ENCODE assay signal across 9 cellular contexts in the genomic region with DNA sequence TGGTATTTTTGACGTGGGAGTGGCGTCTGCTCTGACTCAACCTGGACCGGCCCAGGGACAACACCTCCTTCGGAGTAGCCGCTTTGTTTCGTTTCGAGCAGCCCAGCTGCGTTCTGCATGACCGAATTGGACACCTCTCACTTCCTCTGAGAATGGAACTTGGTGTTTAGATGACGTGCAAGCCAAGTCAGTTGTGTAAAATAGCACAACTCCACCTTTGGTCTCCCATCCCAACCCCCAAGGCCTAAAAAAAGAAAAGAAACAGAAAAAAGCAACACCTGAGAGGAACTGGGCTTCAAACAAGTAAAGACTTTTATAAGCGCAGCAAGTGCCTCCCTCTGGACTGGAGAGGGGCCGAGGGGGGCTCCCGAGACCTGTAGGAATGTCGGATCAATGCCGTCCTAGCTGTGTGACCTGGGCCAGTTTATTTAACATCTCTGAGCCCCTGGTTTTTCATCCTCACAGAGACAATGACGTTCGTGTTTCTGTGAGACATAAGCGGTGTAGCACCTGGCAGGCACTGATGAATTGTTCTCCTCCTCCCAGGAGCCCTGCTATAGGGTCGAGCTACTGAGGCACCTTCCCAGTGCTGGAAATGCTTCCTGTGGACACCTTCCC. TPM values are rescaled to one million over a fixed set of nuclear protein-coding genes. Genes with fewer than 3 reads are reported as not detected.
DNase-seq lines count a peak whose midpoint lies in the region; ATAC-seq and TF ChIP-seq lines count a peak whose summit lies in the region.
"Had no signal": no experiment of that assay in that cellular context is flagged by ENCODE, and none has a peak within 500 bp of the region (broad histone marks: within the 10 kb centered on the region; RNA-seq: fewer than 3 reads in every experiment).

No MANE protein-coding gene starts in this region.

- no peak for TF ChIP-seq CTCF in suprapubic skin (IDR thresholded peaks at IDR 0.05)

- H3K36me3 ChIP-seq in suprapubic skin = no peaks in the 10 kb centered on the region
- H3K36me3 ChIP-seq: neutrophil had no signal

- WGBS in suprapubic skin = 71% methylated on average over 19 of the region's 19 CpGs

- DNase-seq in ELR (ENCODE audit: low read depth) (peak; percentile 39), LoVo (ENCODE audit: low spot score) (peak; percentile 83), activated T-helper 1 cell treated with Interleukin-2 at 50 U/mL for 16 hours (ENCODE audit: low read depth) (peak; percentile 36), kidney glomerular epithelial cell (lab: John Stamatoyannopoulos, UW) (peak; percentile 70), suprapubic skin (ENCODE audit: low spot score in 2 of 2) (no peak), OCI-M1 (lab: John Stamatoyannopoulos, UW) (no peak)
- DNase-seq in stimulated activated naive CD4-positive, alpha-beta T cell (lab: John Stamatoyannopoulos, UW) = peak in 4 of 6 experiments; percentile 4 to 64 (median 47)

- ATAC-seq in GM21576 (IDR thresholded peaks at IDR 0.05; ENCODE audit: unreplicated experiment) = peak; percentile 77

- no peaks in the 10 kb centered on the region for H3K27me3 ChIP-seq in suprapubic skin

- no peak for TF ChIP-seq EP300 in suprapubic skin (IDR thresholded peaks at IDR 0.05)

- H3K9me3 ChIP-seq in suprapubic skin = no peaks in the 10 kb centered on the region
- H3K9me3 ChIP-seq: neutrophil had no signal

- H3K27ac ChIP-seq in suprapubic skin = no peak overlapping the region
- H3K27ac ChIP-seq: neutrophil had no signal

- no peak for TF ChIP-seq POLR2A in suprapubic skin (IDR thresholded peaks at IDR 0.05)

- no peak overlapping the region for H3K4me3 ChIP-seq in suprapubic skin

- H3K4me1 ChIP-seq in suprapubic skin = peaks cover 13% of the 10 kb centered on the region

RNA-seq across cellular contexts. Expression of a gene that starts 52.0 kb away (rescaled TPM):
- 10 to 100 TPM; 10.3 to 15.8 (median 12.8) TPM for total RNA-seq in suprapubic skin

Comparison
In these comparisons a context has a peak if more than half of its experiments do, and no peak if none do; other contexts are left out.
1. DNase-seq: peak in ELR (single experiment), LoVo (single experiment), activated T-helper 1 cell treated with Interleukin-2 at 50 U/mL for 16 hours (single experiment), kidney glomerular epithelial cell (single experiment) and stimulated activated naive CD4-positive, alpha-beta T cell (4 of 6); none in suprapubic skin (0 of 2) and OCI-M1 (single experiment).